Comparison of ENCODE assay signal across 15 cellular contexts in genomic region chr1:174871886-174872285, GRCh38.
A peak's percentile ranks its signal among the peaks of the same experiment; 100 is the strongest.
DNase-seq lines count a peak whose midpoint lies in the region; ATAC-seq, FAIRE-seq and TF ChIP-seq lines count a peak whose summit lies in the region.
"Had no signal": no experiment of that assay in that cellular context is flagged by ENCODE, and none has a peak within 500 bp of the region (broad histone marks: within the 10 kb centered on the region; RNA-seq: fewer than 3 reads in every experiment).

No MANE protein-coding gene starts in this region.

- H3K9ac ChIP-seq in K562 (ENCODE audit: insufficient read depth in 1 of 2, low read depth in 2 of 2, low read length in 2 of 2) (no peak overlapping the region), mesendoderm (ENCODE audit: low read length) (no peak overlapping the region)

- H3K79me2 ChIP-seq in K562 (ENCODE audit: control insufficient read depth, insufficient read depth, low read length): no peaks in the 10 kb centered on the region
- H3K79me2 ChIP-seq in mesendoderm (ENCODE audit: control insufficient read depth, insufficient read depth, low read length): no peaks in the 10 kb centered on the region

- WGBS in K562 (ENCODE audit: insufficient coverage, low coverage, missing lambda C conversion rate): 68% methylated on average over 2 of the region's 2 CpGs
- WGBS in mesendoderm (ENCODE audit: extremely low coverage, insufficient coverage, low lambda C conversion rate): 100% methylated on average over 1 of the region's 2 CpGs

- no peak overlapping the region for H2BK5ac ChIP-seq in mesendoderm (ENCODE audit: low read length)

- no peak overlapping the region for H3K4ac ChIP-seq in mesendoderm (ENCODE audit: low read depth, low read length)

- no peaks in the 10 kb centered on the region for H3K79me1 ChIP-seq in mesendoderm (ENCODE audit: low read length)

- no peak overlapping the region for H3K18ac ChIP-seq in mesendoderm (ENCODE audit: low read length)

- H4K20me1 ChIP-seq in K562 (replicated peaks; ENCODE audit: control insufficient read depth, insufficient read depth, low read length): no peaks in the 10 kb centered on the region

- H3K9me3 ChIP-seq in K562 (replicated peaks; ENCODE audit: control insufficient read depth, insufficient read depth, low read depth, low read length): no peaks in the 10 kb centered on the region
- H3K9me3 ChIP-seq: body of pancreas, upper lobe of left lung had no signal

- H3K36me3 ChIP-seq in K562 (ENCODE audit: control insufficient read depth, insufficient read depth, low read length) (no peaks in the 10 kb centered on the region), mesendoderm (ENCODE audit: control insufficient read depth, insufficient read depth, low read length) (no peaks in the 10 kb centered on the region)
- H3K36me3 ChIP-seq: upper lobe of left lung had no signal

- H3K4me1 ChIP-seq in K562 (replicated peaks in 1 of 2; ENCODE audit: control insufficient read depth in 2 of 2, insufficient read depth in 2 of 2, low read length in 2 of 2) (peaks cover 7 to 16% of the 10 kb centered on the region in 2 experiments; a peak in 3 of 5 replicates), mesendoderm (ENCODE audit: control insufficient read depth, low read depth, low read length) (no peaks in the 10 kb centered on the region)

- H2AK5ac ChIP-seq in mesendoderm (ENCODE audit: low read length): no peak overlapping the region

- no peak for TF ChIP-seq EP300 in K562 (IDR thresholded peaks at IDR 0.05; ENCODE audit: low read length)

- no peak for TF ChIP-seq POLR2A in GM12892 (IDR thresholded peaks at IDR 0.05; ENCODE audit: low read depth, low read length)
- TF ChIP-seq POLR2A in K562 (conservative IDR thresholded peaks at IDR 0.05): no peak

- no peak overlapping the region for H2AFZ ChIP-seq in K562 (ENCODE audit: low read depth, low read length)

- TF ChIP-seq CTCF in K562 (IDR thresholded peaks at IDR 0.05 in 2 of 3, conservative IDR thresholded peaks at IDR 0.05 in 1 of 3; ENCODE audit: insufficient read depth in 2 of 3, low read depth in 1 of 3, low read length in 3 of 3): no peak

- POLR2A ChIA-PET in K562 (lab: Yijun Ruan, JAX): interaction anchor here (0.6 to 1.2 kb wide), 3 partner anchors 60 to 580 kb away, joined by 3 read pairs; no protein-coding TSS in a partner anchor

- no peaks in the 10 kb centered on the region for H3K9me1 ChIP-seq in K562 (ENCODE audit: control insufficient read depth, insufficient read depth, low read length)

- H3K27me3 ChIP-seq in K562 (ENCODE audit: control insufficient read depth in 2 of 2, insufficient read depth in 2 of 2, low read length in 2 of 2) (no peaks in the 10 kb centered on the region), mesendoderm (ENCODE audit: insufficient read depth, low read length, poor library complexity) (no peaks in the 10 kb centered on the region)
- H3K27me3 ChIP-seq: body of pancreas, upper lobe of left lung had no signal

- DNase-seq in GM12892 (ENCODE audit: insufficient read length): no peak
- peak; percentile 98 for DNase-seq in NCI-H146 treated with DMSO at 0.1 percent for 48 hours (lab: John Stamatoyannopoulos, UW; ENCODE audit: unreplicated experiment)
- DNase-seq in K562 (ENCODE audit: extremely low read depth in 1 of 4, low spot score in 3 of 4): no peak
- peak; percentile 85 for DNase-seq in mesendoderm
- DNase-seq in RCC 7860 (ENCODE audit: low spot score): no peak
- no peak for DNase-seq in AG20443 (ENCODE audit: low spot score)
- DNase-seq: body of pancreas; DND-41; islet precursor cell; Karpas-422; NCI-H187; stimulated activated CD4-positive, alpha-beta T cell treated with anti-CD3 and anti-CD28 coated beads, Interleukin-2, amount 100 ng/mL, for 24 hours; upper lobe of left lung had no signal

- no peak overlapping the region for H3K56ac ChIP-seq in mesendoderm (ENCODE audit: low read length)

- FAIRE-seq in GM12892 (lab: Jason Lieb, UNC) (peak; percentile 33), K562 (lab: Jason Lieb, UNC) (peak; percentile 46), RCC 7860 (lab: Jason Lieb, UNC) (no peak)

- CTCF ChIA-PET in K562 (lab: Yijun Ruan, JAX; ENCODE audit: low intra/inter-chr PET ratio): interaction anchor here (0.6 kb wide), 1 partner anchor 24 kb away, joined by 6 read pairs; no protein-coding TSS in a partner anchor

- intact Hi-C loops in K562 (cut with micrococcal nuclease): no loop called here

- TF ChIP-seq RAD21 in K562 (CRISPR knock-in tag; conservative IDR thresholded peaks at IDR 0.05 in 1 of 2, IDR thresholded peaks at IDR 0.05 in 1 of 2): no peak

- in situ Hi-C loops in K562 (cut with MboI): no loop called here

- no peak overlapping the region for H4K8ac ChIP-seq in mesendoderm (ENCODE audit: low read depth, low read length)

- no peak overlapping the region for H2BK120ac ChIP-seq in mesendoderm (ENCODE audit: low read depth, low read length)

- H3K27ac ChIP-seq in K562 (ENCODE audit: extremely low read depth, low read depth, low read length): no peak overlapping the region
- H3K27ac ChIP-seq in mesendoderm (ENCODE audit: low read depth, low read length): no peak overlapping the region

- no peak overlapping the region for H4K5ac ChIP-seq in mesendoderm (ENCODE audit: low read length)

- H3K4me3 ChIP-seq in K562 (no peak overlapping the region), mesendoderm (ENCODE audit: low read length) (no peak overlapping the region)
- H3K4me3 ChIP-seq: body of pancreas, upper lobe of left lung had no signal

- ATAC-seq in K562 (no peak), HG02870 (IDR thresholded peaks at IDR 0.05; ENCODE audit: unreplicated experiment) (no peak), GM21381 (IDR thresholded peaks at IDR 0.05; ENCODE audit: unreplicated experiment) (no peak)
- ATAC-seq: body of pancreas had no signal

- no peak overlapping the region for H2BK15ac ChIP-seq in mesendoderm (replicated peaks; ENCODE audit: low read depth)

- no peak overlapping the region for H3K23ac ChIP-seq in mesendoderm (ENCODE audit: low read length)

- no peak overlapping the region for H3K4me2 ChIP-seq in K562 (ENCODE audit: insufficient read depth, low read length)
- no peak overlapping the region for H3K4me2 ChIP-seq in mesendoderm (ENCODE audit: low read length)

- BruUV-seq in K562 (replicated peaks; lab: Mats Ljungman, UMichigan): no TSS peak

TF ChIP-seq in K562, 482 proteins besides CTCF, POLR2A, EP300 and RAD21:
- TF ChIP-seq ZNF512 (tag; IDR thresholded peaks at IDR 0.05): no peak
- TF ChIP-seq XRCC3 (IDR thresholded peaks at IDR 0.05): no peak
- no peak for TF ChIP-seq ZNF589 (CRISPR knock-in tag; IDR thresholded peaks at IDR 0.05; ENCODE audit: low read depth)
- TF ChIP-seq DPF2 (IDR thresholded peaks at IDR 0.05): no peak
- TF ChIP-seq FOXK1 (CRISPR knock-in tag; IDR thresholded peaks at IDR 0.05; ENCODE audit: borderline replicate concordance): no peak
- TF ChIP-seq ARNT (IDR thresholded peaks at IDR 0.05): 0 out of 4 replicates have a peak, but pooled peaks of 1 of the 2 experiments have one; percentile 32
- TF ChIP-seq TAF9B (IDR thresholded peaks at IDR 0.05; ENCODE audit: partially characterized antibody): no peak
- TF ChIP-seq NKRF (IDR thresholded peaks at IDR 0.05; ENCODE audit: borderline replicate concordance): 0 out of 2 replicates have a peak, but pooled peaks have one; percentile 19
- TF ChIP-seq ZNF133 (CRISPR knock-in tag; IDR thresholded peaks at IDR 0.05): no peak
- TF ChIP-seq ZNF224 (CRISPR knock-in tag; IDR thresholded peaks at IDR 0.05): no peak
- no peak for TF ChIP-seq TFAP4 (CRISPR knock-in tag; IDR thresholded peaks at IDR 0.05; ENCODE audit: borderline replicate concordance)
- TF ChIP-seq ZNF165 (CRISPR knock-in tag; IDR thresholded peaks at IDR 0.05; ENCODE audit: borderline replicate concordance): no peak

Comparison
In these comparisons a context has a peak if more than half of its experiments do, and no peak if none do; other contexts are left out.
1. DNase-seq: peak in NCI-H146 treated with DMSO at 0.1 percent for 48 hours (single experiment) and mesendoderm (single experiment); none in GM12892 (single experiment), K562 (0 of 4), RCC 7860 (single experiment) and AG20443 (single experiment).